Comparison of ENCODE assay signal across 1 cellular context in genomic region chr17:8123695-8124349, GRCh38.
A peak's percentile ranks its signal among the peaks of the same experiment; 100 is the strongest.
TF ChIP-seq lines count a peak whose summit lies in the region.

Gene HES7 (minus strand): TSS chr17:8124106. CDS start chr17:8124084, 22 bp downstream.

TF ChIP-seq in HEK293, 187 proteins besides CTCF, POLR2A, EP300 and RAD21 (continued from another document):
- TF ChIP-seq, protein P1, sequence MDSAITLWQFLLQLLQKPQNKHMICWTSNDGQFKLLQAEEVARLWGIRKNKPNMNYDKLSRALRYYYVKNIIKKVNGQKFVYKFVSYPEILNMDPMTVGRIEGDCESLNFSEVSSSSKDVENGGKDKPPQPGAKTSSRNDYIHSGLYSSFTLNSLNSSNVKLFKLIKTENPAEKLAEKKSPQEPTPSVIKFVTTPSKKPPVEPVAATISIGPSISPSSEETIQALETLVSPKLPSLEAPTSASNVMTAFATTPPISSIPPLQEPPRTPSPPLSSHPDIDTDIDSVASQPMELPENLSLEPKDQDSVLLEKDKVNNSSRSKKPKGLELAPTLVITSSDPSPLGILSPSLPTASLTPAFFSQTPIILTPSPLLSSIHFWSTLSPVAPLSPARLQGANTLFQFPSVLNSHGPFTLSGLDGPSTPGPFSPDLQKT (IDR thresholded peaks at IDR 0.05; ENCODE audit: borderline replicate concordance, low read depth, low read length) = no peak
- TF ChIP-seq ZNF366 (tag by site-specific recombination; conservative IDR thresholded peaks at IDR 0.05) (no peak; the same call in none of the 2 replicates), ZNF169 (tag by site-specific recombination; IDR thresholded peaks at IDR 0.05) (no peak), SALL2 (tag by site-specific recombination; IDR thresholded peaks at IDR 0.05; ENCODE audit: borderline replicate concordance) (no peak), HOXA7 (CRISPR knock-in tag; IDR thresholded peaks at IDR 0.05; ENCODE audit: borderline replicate concordance) (no peak), ZNF426 (tag by site-specific recombination; IDR thresholded peaks at IDR 0.05) (no peak), SP2 (tag by site-specific recombination; IDR thresholded peaks at IDR 0.05) (peak; percentile 84), ZNF488 (tag by site-specific recombination; IDR thresholded peaks at IDR 0.05) (no peak), ZNF544 (tag by site-specific recombination; IDR thresholded peaks at IDR 0.05) (no peak), ZNF768 (tag by site-specific recombination; IDR thresholded peaks at IDR 0.05) (no peak), ZNF2 (tag by site-specific recombination; IDR thresholded peaks at IDR 0.05) (no peak; the same call in 1 of the 2 replicates), ZXDB (tag by site-specific recombination; IDR thresholded peaks at IDR 0.05) (no peak; the same call in 1 of the 2 replicates), SP7 (tag by site-specific recombination; IDR thresholded peaks at IDR 0.05) (peak; percentile 58), ZFHX2 (tag by site-specific recombination; conservative IDR thresholded peaks at IDR 0.05) (peak; percentile 43), ZNF138 (tag by site-specific recombination; IDR thresholded peaks at IDR 0.05; ENCODE audit: borderline replicate concordance) (no peak), ZNF785 (tag by site-specific recombination; IDR thresholded peaks at IDR 0.05) (no peak), ZNF600 (tag by site-specific recombination; IDR thresholded peaks at IDR 0.05) (peak; percentile 96), ZBTB48 (tag by site-specific recombination; IDR thresholded peaks at IDR 0.05) (peak; percentile 93), PRDM1 (tag by site-specific recombination; IDR thresholded peaks at IDR 0.05) (peak; percentile 47), ZNF654 (tag by site-specific recombination; IDR thresholded peaks at IDR 0.05; ENCODE audit: low read depth) (no peak), ZNF391 (tag by site-specific recombination; IDR thresholded peaks at IDR 0.05; ENCODE audit: borderline replicate concordance, low read depth) (peak; percentile 43; the same call in 1 of the 2 replicates), FEZF1 (tag by site-specific recombination; IDR thresholded peaks at IDR 0.05) (no peak), ZNF132 (tag by site-specific recombination; IDR thresholded peaks at IDR 0.05; ENCODE audit: borderline replicate concordance) (no peak), TRIM28 (IDR thresholded peaks at IDR 0.05; ENCODE audit: borderline replicate concordance, low read length) (no peak), ZNF175 (tag by site-specific recombination; IDR thresholded peaks at IDR 0.05) (no peak), ZNF394 (tag by site-specific recombination; IDR thresholded peaks at IDR 0.05; ENCODE audit: borderline replicate concordance) (no peak; the same call in 1 of the 2 replicates), ZNF449 (tag by site-specific recombination; IDR thresholded peaks at IDR 0.05) (no peak)
- TF ChIP-seq, protein P2, sequence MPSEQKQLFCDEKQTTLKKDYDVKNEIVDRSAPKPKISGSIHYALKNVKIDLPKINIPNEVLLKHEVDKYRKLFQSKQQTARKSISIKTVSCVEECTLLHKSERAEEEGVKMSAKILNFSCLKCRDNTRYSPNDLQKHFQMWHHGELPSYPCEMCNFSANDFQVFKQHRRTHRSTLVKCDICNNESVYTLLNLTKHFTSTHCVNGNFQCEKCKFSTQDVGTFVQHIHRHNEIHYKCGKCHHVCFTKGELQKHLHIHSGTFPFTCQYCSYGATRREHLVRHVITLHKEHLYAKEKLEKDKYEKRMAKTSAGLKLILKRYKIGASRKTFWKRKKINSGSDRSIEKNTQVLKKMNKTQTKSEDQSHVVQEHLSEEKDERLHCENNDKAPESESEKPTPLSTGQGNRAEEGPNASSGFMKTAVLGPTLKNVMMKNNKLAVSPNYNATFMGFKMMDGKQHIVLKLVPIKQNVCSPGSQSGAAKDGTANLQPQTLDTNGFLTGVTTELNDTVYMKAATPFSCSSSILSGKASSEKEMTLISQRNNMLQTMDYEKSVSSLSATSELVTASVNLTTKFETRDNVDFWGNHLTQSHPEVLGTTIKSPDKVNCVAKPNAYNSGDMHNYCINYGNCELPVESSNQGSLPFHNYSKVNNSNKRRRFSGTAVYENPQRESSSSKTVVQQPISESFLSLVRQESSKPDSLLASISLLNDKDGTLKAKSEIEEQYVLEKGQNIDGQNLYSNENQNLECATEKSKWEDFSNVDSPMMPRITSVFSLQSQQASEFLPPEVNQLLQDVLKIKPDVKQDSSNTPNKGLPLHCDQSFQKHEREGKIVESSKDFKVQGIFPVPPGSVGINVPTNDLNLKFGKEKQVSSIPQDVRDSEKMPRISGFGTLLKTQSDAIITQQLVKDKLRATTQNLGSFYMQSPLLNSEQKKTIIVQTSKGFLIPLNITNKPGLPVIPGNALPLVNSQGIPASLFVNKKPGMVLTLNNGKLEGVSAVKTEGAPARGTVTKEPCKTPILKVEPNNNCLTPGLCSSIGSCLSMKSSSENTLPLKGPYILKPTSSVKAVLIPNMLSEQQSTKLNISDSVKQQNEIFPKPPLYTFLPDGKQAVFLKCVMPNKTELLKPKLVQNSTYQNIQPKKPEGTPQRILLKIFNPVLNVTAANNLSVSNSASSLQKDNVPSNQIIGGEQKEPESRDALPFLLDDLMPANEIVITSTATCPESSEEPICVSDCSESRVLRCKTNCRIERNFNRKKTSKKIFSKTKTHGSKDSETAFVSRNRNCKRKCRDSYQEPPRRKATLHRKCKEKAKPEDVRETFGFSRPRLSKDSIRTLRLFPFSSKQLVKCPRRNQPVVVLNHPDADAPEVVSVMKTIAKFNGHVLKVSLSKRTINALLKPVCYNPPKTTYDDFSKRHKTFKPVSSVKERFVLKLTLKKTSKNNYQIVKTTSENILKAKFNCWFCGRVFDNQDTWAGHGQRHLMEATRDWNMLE (tag by site-specific recombination; conservative IDR thresholded peaks at IDR 0.05; ENCODE audit: low read depth) = no peak
- TF ChIP-seq, protein P3, sequence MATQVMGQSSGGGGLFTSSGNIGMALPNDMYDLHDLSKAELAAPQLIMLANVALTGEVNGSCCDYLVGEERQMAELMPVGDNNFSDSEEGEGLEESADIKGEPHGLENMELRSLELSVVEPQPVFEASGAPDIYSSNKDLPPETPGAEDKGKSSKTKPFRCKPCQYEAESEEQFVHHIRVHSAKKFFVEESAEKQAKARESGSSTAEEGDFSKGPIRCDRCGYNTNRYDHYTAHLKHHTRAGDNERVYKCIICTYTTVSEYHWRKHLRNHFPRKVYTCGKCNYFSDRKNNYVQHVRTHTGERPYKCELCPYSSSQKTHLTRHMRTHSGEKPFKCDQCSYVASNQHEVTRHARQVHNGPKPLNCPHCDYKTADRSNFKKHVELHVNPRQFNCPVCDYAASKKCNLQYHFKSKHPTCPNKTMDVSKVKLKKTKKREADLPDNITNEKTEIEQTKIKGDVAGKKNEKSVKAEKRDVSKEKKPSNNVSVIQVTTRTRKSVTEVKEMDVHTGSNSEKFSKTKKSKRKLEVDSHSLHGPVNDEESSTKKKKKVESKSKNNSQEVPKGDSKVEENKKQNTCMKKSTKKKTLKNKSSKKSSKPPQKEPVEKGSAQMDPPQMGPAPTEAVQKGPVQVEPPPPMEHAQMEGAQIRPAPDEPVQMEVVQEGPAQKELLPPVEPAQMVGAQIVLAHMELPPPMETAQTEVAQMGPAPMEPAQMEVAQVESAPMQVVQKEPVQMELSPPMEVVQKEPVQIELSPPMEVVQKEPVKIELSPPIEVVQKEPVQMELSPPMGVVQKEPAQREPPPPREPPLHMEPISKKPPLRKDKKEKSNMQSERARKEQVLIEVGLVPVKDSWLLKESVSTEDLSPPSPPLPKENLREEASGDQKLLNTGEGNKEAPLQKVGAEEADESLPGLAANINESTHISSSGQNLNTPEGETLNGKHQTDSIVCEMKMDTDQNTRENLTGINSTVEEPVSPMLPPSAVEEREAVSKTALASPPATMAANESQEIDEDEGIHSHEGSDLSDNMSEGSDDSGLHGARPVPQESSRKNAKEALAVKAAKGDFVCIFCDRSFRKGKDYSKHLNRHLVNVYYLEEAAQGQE (tag by site-specific recombination; IDR thresholded peaks at IDR 0.05) = no peak; the same call in 1 of the 2 replicates
- TF ChIP-seq, protein P4, sequence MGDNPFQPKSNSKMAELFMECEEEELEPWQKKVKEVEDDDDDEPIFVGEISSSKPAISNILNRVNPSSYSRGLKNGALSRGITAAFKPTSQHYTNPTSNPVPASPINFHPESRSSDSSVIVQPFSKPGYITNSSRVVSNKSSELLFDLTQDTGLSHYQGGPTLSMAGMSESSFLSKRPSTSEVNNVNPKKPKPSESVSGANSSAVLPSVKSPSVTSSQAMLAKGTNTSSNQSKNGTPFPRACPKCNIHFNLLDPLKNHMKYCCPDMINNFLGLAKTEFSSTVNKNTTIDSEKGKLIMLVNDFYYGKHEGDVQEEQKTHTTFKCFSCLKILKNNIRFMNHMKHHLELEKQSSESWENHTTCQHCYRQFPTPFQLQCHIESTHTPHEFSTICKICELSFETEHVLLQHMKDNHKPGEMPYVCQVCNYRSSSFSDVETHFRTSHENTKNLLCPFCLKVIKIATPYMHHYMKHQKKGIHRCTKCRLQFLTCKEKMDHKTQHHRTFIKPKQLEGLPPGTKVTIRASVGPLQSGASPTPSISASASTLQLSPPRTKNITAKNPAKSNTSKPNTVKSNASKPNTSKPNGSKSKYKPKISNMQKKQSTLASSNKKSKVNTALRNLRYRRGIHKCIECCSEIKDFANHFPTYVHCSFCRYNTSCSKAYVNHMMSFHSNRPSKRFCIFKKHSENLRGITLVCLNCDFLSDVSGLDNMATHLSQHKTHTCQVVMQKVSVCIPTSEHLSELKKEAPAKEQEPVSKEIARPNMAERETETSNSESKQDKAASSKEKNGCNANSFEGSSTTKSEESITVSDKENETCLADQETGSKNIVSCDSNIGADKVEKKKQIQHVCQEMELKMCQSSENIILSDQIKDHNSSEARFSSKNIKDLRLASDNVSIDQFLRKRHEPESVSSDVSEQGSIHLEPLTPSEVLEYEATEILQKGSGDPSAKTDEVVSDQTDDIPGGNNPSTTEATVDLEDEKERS (tag by site-specific recombination; IDR thresholded peaks at IDR 0.05) = no peak
- TF ChIP-seq, protein P5, sequence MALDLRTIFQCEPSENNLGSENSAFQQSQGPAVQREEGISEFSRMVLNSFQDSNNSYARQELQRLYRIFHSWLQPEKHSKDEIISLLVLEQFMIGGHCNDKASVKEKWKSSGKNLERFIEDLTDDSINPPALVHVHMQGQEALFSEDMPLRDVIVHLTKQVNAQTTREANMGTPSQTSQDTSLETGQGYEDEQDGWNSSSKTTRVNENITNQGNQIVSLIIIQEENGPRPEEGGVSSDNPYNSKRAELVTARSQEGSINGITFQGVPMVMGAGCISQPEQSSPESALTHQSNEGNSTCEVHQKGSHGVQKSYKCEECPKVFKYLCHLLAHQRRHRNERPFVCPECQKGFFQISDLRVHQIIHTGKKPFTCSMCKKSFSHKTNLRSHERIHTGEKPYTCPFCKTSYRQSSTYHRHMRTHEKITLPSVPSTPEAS (tag by site-specific recombination; IDR thresholded peaks at IDR 0.05) = no peak
- TF ChIP-seq, protein P6, sequence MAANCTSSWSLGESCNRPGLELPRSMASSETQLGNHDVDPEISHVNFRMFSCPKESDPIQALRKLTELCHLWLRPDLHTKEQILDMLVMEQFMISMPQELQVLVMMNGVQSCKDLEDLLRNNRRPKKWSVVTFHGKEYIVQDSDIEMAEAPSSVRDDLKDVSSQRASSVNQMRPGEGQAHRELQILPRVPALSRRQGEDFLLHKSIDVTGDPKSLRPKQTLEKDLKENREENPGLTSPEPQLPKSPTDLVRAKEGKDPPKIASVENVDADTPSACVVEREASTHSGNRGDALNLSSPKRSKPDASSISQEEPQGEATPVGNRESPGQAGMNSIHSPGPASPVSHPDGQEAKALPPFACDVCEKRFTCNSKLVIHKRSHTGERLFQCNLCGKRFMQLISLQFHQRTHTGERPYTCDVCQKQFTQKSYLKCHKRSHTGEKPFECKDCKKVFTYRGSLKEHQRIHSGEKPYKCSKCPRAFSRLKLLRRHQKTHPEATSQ (tag by site-specific recombination; IDR thresholded peaks at IDR 0.05) = no peak
